ENCODE assay signal across 8 cellular contexts in the genomic region with DNA sequence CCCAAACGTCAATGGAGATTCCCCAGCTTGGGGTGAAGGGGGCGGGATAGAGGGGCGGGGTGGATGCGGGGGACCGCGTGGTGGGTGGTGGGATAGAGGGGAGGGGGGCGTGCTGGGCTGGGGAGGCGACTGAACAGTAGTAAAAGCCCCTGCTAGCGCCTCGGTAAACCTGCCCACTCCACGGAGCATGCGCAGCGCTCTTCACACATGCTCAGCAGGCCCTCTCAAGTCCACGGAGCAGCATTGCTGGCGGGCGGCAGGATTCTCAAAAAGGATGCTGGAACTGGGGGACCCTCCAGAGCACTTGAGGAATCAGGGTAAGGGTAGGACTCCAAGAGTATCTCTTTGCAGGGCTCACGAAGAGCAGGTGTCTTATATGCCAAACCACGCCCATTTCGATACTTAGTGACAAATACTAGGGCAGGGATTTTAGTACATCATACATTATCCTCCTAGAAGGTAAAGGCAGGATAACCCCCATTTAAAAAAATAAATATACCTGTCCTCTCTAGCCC. TPM values are rescaled to one million over a fixed set of nuclear protein-coding genes. Genes with fewer than 3 reads are reported as not detected.
A peak's percentile ranks its signal among the peaks of the same experiment; 100 is the strongest.
DNase-seq lines count a peak whose midpoint lies in the region; ATAC-seq and TF ChIP-seq lines count a peak whose summit lies in the region.

No MANE protein-coding gene starts in this region.

- CTCF ChIA-PET in Caco-2 (lab: Charles Lee), result interaction anchor here (1.5 kb wide), 1 partner anchor 142 kb away, joined by 4 read pairs; no protein-coding TSS in a partner anchor

- H3K4me3 ChIP-seq in Caco-2 (ENCODE audit: low read depth, low read length), result peak overlapping the region; percentile 42

- no peaks in the 10 kb centered on the region for H3K27me3 Mint-ChIP-seq in Caco-2 (ENCODE audit: insufficient read depth, unreplicated experiment)

- no peaks in the 10 kb centered on the region for H3K9me3 Mint-ChIP-seq in Caco-2 (ENCODE audit: unreplicated experiment)

- POLR2A ChIA-PET in Caco-2 (lab: Charles Lee), result no interaction called here

- H3K9me3 ChIP-seq in Caco-2, result no peaks in the 10 kb centered on the region

- H3K36me3 ChIP-seq in Caco-2 (ENCODE audit: control insufficient read depth, insufficient read depth, low read length), result no peaks in the 10 kb centered on the region

- BruUV-seq in Caco-2 (replicated peaks; lab: Mats Ljungman, UMichigan), result no TSS peak

- peak overlapping the region; percentile 45 for H3K27ac Mint-ChIP-seq in Caco-2 (ENCODE audit: unreplicated experiment)

- H3K27me3 ChIP-seq in Caco-2 (replicated peaks; ENCODE audit: control insufficient read depth, insufficient read depth, low read length), result no peaks in the 10 kb centered on the region

- peak overlapping the region; percentile 90 for H3K4me3 Mint-ChIP-seq in Caco-2 (ENCODE audit: unreplicated experiment)

- ATAC-seq in GM19397 (IDR thresholded peaks at IDR 0.05; ENCODE audit: unreplicated experiment), result peak; percentile 57
- peak; percentile 87 to 95 for ATAC-seq in left cardiac atrium
- ATAC-seq in HG03025 (IDR thresholded peaks at IDR 0.05; ENCODE audit: low FRiP score, unreplicated experiment), result no peak

- H3K4me1 ChIP-seq in Caco-2, result 0 out of 2 replicates have a peak, but pooled peaks cover 4% of the 10 kb centered on the region

- intact Hi-C loops in Caco-2 (cut with micrococcal nuclease; ENCODE audit: unreplicated experiment) (no loop called here), left cardiac atrium (cut with DNase I) (loop anchor here in 1 of 2 donors (5.0 kb wide), 1 partner anchor 86 kb away; no protein-coding TSS in a partner anchor), posterior cingulate gyrus (cut with DNase I) (no loop called here)

- peak; percentile 57 to 64 for DNase-seq in Caco-2
- peak; percentile 80 for DNase-seq in NCI-H1105 treated with DMSO at 0.1 percent for 48 hours (lab: John Stamatoyannopoulos, UW)
- DNase-seq in activated gamma-delta T cell treated with anti-CD3 and anti-CD28 coated beads, Interleukin-2, amount 50 U/mL, for 16 hours (ENCODE audit: low read depth), result peak; percentile 7
- DNase-seq in left cardiac atrium, result peak; percentile 58
- DNase-seq in posterior cingulate gyrus, result peak in 9 of 10 donors; percentile 33 to 93 (median 55)
- DNase-seq in stimulated activated naive CD4-positive, alpha-beta T cell treated with Interleukin-2 at 50 U/mL for 16 hours (lab: John Stamatoyannopoulos, UW), result no peak

- H3K4me1 Mint-ChIP-seq in Caco-2 (ENCODE audit: low read depth, unreplicated experiment), result peaks cover 12% of the 10 kb centered on the region

- no peaks in the 10 kb centered on the region for H3K36me3 Mint-ChIP-seq in Caco-2 (ENCODE audit: insufficient read depth, unreplicated experiment)

- no peak for TF ChIP-seq CTCF in Caco-2 (IDR thresholded peaks at IDR 0.05; ENCODE audit: insufficient read depth in 1 of 2, low read depth in 1 of 2, low read length in 1 of 2, severe bottlenecking in 1 of 2, unreplicated experiment in 1 of 2)

RNA-seq across cellular contexts. Expression of a gene that starts 0.4 kb away (rescaled TPM):
- total RNA-seq in Caco-2 (2022), result 8.7 and 9.2 TPM in 2 replicates
- 1 to 10 TPM; 2.1 to 2.2 TPM for total RNA-seq in left cardiac atrium
